In the genomic region with DNA sequence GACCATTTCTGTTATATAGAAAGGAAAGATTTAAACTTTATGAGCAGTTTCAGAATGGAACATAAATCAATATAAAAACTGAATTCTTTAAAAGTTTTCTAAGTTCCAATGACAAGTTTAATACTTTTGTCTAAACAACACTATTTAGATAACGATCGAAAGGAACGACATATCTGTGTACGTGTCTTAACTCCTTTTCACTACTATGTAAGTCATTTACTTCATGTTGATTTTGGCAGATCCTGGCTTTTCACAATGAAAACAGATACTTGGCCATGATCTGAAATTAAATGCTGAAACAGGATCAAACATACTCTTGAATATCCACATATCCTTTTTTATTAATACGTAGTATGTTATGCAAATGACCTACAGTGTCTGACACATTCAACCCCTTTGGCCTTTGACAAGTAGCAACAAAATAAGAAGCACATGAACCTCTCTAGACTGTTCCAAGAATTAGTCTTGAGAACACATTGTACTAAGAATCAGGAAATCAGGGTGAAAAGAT, we compare ENCODE assay signal across 17 cellular contexts. TPM values are rescaled to one million over a fixed set of nuclear protein-coding genes. Genes with fewer than 3 reads are reported as not detected.
A peak's percentile ranks its signal among the peaks of the same experiment; 100 is the strongest.
DNase-seq lines count a peak whose midpoint lies in the region; ATAC-seq, FAIRE-seq and TF ChIP-seq lines count a peak whose summit lies in the region.
"Had no signal": no experiment of that assay in that cellular context is flagged by ENCODE, and none has a peak within 500 bp of the region (broad histone marks: within the 10 kb centered on the region; RNA-seq: fewer than 3 reads in every experiment).

No MANE protein-coding gene starts in this region.

- TF ChIP-seq POLR2A in heart left ventricle (IDR thresholded peaks at IDR 0.05) (no peak), uterus (IDR thresholded peaks at IDR 0.05) (no peak)

- intact Hi-C loops in heart left ventricle (cut with DNase I), result loop anchor here in 1 of 10 donors (5.0 kb wide), 1 partner anchor 679 kb away; a partner anchor contains a TSS
- intact Hi-C loops in pancreas (cut with DNase I), result no loop called here
- intact Hi-C loops in uterus (cut with DNase I; ENCODE audit: low total_unique reads), result no loop called here

- H3K27me3 ChIP-seq in heart left ventricle (no peaks in the 10 kb centered on the region), pancreas (no peaks in the 10 kb centered on the region), uterus (no peaks in the 10 kb centered on the region)
- H3K27me3 ChIP-seq: MG63 had no signal

- DNase-seq in cardiac fibroblast (ENCODE audit: low read depth in 2 of 2), result peak; percentile 72 to 85
- no peak for DNase-seq in heart left ventricle
- DNase-seq in pancreas, result no peak
- DNase-seq in uterus, result no peak
- no peak for DNase-seq in dedifferentiated amniotic fluid mesenchymal stem cell (ENCODE audit: extremely low spot score)
- DNase-seq in ureter (ENCODE audit: low spot score), result no peak
- DNase-seq: activated CD4-positive, alpha-beta T cell treated with anti-CD3 and anti-CD28 coated beads, Interleukin-2, amount 50 U/mL, for 48 hours; MG63; occipital lobe; SHP77; T-helper 9 cell had no signal

- H3K4me3 ChIP-seq in cardiac fibroblast (replicated peaks in 1 of 2; ENCODE audit: low read depth in 2 of 2, low read length in 2 of 2), result no peak overlapping the region
- no peak overlapping the region for H3K4me3 ChIP-seq in heart left ventricle
- no peak overlapping the region for H3K4me3 ChIP-seq in pancreas
- no peak overlapping the region for H3K4me3 ChIP-seq in uterus
- H3K4me3 ChIP-seq: GM12878, MG63 had no signal

- H3K27ac ChIP-seq in heart left ventricle (peak overlapping the region in 8 of 12 donors; percentile 27 to 73 (median 46)), pancreas (peak overlapping the region in 3 of 4 donors; percentile 0 to 38 (median 26)), uterus (peak overlapping the region; percentile 89 to 90)

- no peaks in the 10 kb centered on the region for H3K9me3 ChIP-seq in heart left ventricle
- no peaks in the 10 kb centered on the region for H3K9me3 ChIP-seq in pancreas
- no peaks in the 10 kb centered on the region for H3K9me3 ChIP-seq in uterus
- H3K9me3 ChIP-seq: MG63 had no signal

- ATAC-seq in heart left ventricle, result peak; percentile 50 to 76 (median 70)
- peak; percentile 46 to 74 (median 62) for ATAC-seq in pancreas
- ATAC-seq in GM19455 (IDR thresholded peaks at IDR 0.05; ENCODE audit: unreplicated experiment), result no peak
- ATAC-seq: GM12878 had no signal

- H3K36me3 ChIP-seq in heart left ventricle (no peaks in the 10 kb centered on the region), pancreas (no peaks in the 10 kb centered on the region), uterus (no peaks in the 10 kb centered on the region)
- H3K36me3 ChIP-seq: MG63 had no signal

- no peak for FAIRE-seq in pancreas (lab: Jason Lieb, UNC)
- FAIRE-seq: GM12878 had no signal

- H3K4me1 ChIP-seq in heart left ventricle (peaks cover 0 to 28% (median 1%) of the 10 kb centered on the region in 12 donors), pancreas (peaks cover 4 to 20% (median 17%) of the 10 kb centered on the region in 3 donors), uterus (peaks cover 0 to 17% of the 10 kb centered on the region in 2 donors)

- TF ChIP-seq CTCF in cardiac fibroblast (IDR thresholded peaks at IDR 0.05; ENCODE audit: low read depth, low read length) (no peak), heart left ventricle (IDR thresholded peaks at IDR 0.05) (no peak), pancreas (IDR thresholded peaks at IDR 0.05) (no peak), uterus (IDR thresholded peaks at IDR 0.05) (no peak)

- 59 to 74% (median 63%) methylated on average over 5 of the region's 5 CpGs for WGBS in heart left ventricle, 4 donors
- WGBS in pancreas, 2 donors, result 15 to 16% methylated on average over 5 of the region's 5 CpGs

RNA-seq across cellular contexts. Expression of a gene that starts 41.9 kb away (rescaled TPM):
- 10 to 100 TPM in 7 of 9 donors, 1 to 10 TPM in 2; 8.7 to 30.7 (median 16.7) TPM for total RNA-seq in heart left ventricle
- 1 to 10 TPM; 6.6 to 6.8 TPM for polyA plus RNA-seq in heart left ventricle
- total RNA-seq in pancreas, result 1 to 10 TPM; 4.6 to 6.4 (median 5.9) TPM
- 1 to 10 TPM; 2.5 to 6.4 TPM for polyA plus RNA-seq in pancreas
- 10 to 100 TPM in 3 of 4 donors, 1 to 10 TPM in 1; 8.7 to 19.7 (median 12.9) TPM for total RNA-seq in uterus
- 20.8 TPM for total RNA-seq in ureter

RNA-seq across cellular contexts. Expression of a gene that starts 45.4 kb away (rescaled TPM):
- total RNA-seq in heart left ventricle (not detected), pancreas (under 1 TPM; 0.04 to 0.47 (median 0.20) TPM), uterus (1 to 10 TPM in 1 of 4 donors, under 1 TPM in 2, not detected in 1; 0.48 to 1.2 (median 0.59) TPM), ureter (0.39 TPM)
- polyA plus RNA-seq in heart left ventricle (under 1 TPM in 1 of 2 donors, not detected in 1; 0.03 TPM), pancreas (1 to 10 TPM in 1 of 2 donors, under 1 TPM in 1; 0.53 to 1.2 TPM)
- total RNA-seq: activated T-helper 2 cell treated with anti-CD3 and anti-CD28 coated beads, Interferon-gamma antibody, Interleukin-2, Interleukin-4, amounts not matched to agents 10 μg/mL and 5 μg/mL and 100 μg/mL, durations not matched to agents 14 hours and 24 hours and 36 hours; Daoy; mesenteric fat pad had no signal
- polyA plus RNA-seq: CD14-positive monocyte had no signal

Comparison
In these comparisons a context has a peak if more than half of its experiments do, and no peak if none do; other contexts are left out.
1. DNase-seq: peak in cardiac fibroblast (2 of 2); none in heart left ventricle (0 of 5), pancreas (0 of 6), uterus (0 of 2), dedifferentiated amniotic fluid mesenchymal stem cell (single experiment) and ureter (single experiment).
2. H3K27ac ChIP-seq: peak in every context shown above with its lines; median percentile 90 in uterus; 46 in heart left ventricle; 26 in pancreas.